In the genomic region with DNA sequence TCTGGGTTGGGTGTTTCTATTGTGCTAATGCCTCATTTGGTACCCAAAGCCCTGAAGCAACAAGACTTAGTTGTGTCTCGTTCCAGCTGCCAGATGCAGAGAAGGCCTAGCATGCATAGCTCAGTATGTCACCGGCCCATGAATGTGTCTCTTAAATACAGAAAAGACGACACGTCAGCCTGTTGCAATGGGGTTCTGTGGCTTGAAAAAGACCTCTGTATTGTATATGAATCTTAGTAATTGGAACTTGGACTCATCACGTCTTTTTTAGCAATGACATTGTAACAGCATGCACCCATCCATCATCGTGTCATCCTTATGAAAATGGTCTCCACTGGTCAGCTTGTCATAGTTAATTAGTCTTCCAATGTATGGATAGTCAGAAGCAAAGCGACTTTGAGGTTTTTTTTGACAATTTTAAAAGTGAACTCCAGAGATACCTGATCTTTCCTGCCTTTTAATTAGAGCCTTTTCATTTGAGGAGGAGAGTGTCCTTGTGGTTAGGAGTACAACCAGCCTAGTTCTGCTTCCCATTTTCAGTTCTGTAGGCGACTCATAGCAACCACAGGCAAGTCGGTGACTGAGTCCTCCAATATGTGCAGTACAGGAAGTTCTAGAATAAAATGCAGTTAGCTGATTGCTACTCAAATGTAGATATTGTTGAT, we compare ENCODE assay signal across 9 cellular contexts.
DNase-seq lines count a peak whose midpoint lies in the region; ATAC-seq, FAIRE-seq and TF ChIP-seq lines count a peak whose summit lies in the region.
"Had no signal": no experiment of that assay in that cellular context is flagged by ENCODE, and none has a peak within 500 bp of the region (broad histone marks: within the 10 kb centered on the region; RNA-seq: fewer than 3 reads in every experiment).

No MANE protein-coding gene starts in this region.

- no peak for FAIRE-seq in kidney (lab: Jason Lieb, UNC)

- H3K9ac ChIP-seq in kidney (ENCODE audit: low read length in 2 of 2), result no peak overlapping the region

- no peak overlapping the region for H3K27ac ChIP-seq in kidney (ENCODE audit: low read depth in 2 of 2, low read length in 2 of 2)

- no peaks in the 10 kb centered on the region for H3K9me3 ChIP-seq in kidney (ENCODE audit: control insufficient read depth in 1 of 2, low read length in 2 of 2)

- ATAC-seq in GM19395 (IDR thresholded peaks at IDR 0.05; ENCODE audit: unreplicated experiment) (peak; percentile 82), HG03175 (IDR thresholded peaks at IDR 0.05; ENCODE audit: unreplicated experiment) (peak; percentile 66)

- TF ChIP-seq CTCF in kidney (IDR thresholded peaks at IDR 0.05; ENCODE audit: borderline replicate concordance, extremely low read depth, insufficient read depth), result no peak

- intact Hi-C loops in kidney (cut with DNase I), result no loop called here

- H3K4me3 ChIP-seq in kidney (ENCODE audit: low read length in 2 of 2), result no peak overlapping the region

- peak; percentile 72 for DNase-seq in Ammon's horn (ENCODE audit: low spot score)
- DNase-seq in amniotic stem cell (lab: John Stamatoyannopoulos, UW), result peak; percentile 11
- DNase-seq in kidney, result no peak
- DNase-seq in UCSD-AML1 (lab: John Stamatoyannopoulos, UW; ENCODE audit: unreplicated experiment), result no peak
- DNase-seq in effector CD8-positive, alpha-beta T cell (lab: John Stamatoyannopoulos, UW), result no peak
- DNase-seq in activated naive CD4-positive, alpha-beta T cell (lab: John Stamatoyannopoulos, UW), result no peak
- DNase-seq: left cardiac atrium had no signal

- no peaks in the 10 kb centered on the region for H3K36me3 ChIP-seq in kidney (ENCODE audit: control insufficient read depth in 1 of 2, insufficient read depth in 2 of 2, low read length in 2 of 2)

- no peaks in the 10 kb centered on the region for H3K4me1 ChIP-seq in kidney (ENCODE audit: control insufficient read depth in 1 of 2, insufficient read depth in 1 of 2, low read depth in 1 of 2, low read length in 2 of 2)

Comparison
In these comparisons a context has a peak if more than half of its experiments do, and no peak if none do; other contexts are left out.
1. DNase-seq: peak in Ammon's horn (single experiment) and amniotic stem cell (single experiment); none in kidney (single experiment), UCSD-AML1 (single experiment), effector CD8-positive, alpha-beta T cell (single experiment) and activated naive CD4-positive, alpha-beta T cell (0 of 4).